In genomic region chr16:2712063-2712441, GRCh38 we compare ENCODE assay signal across 18 cellular contexts.
"Had no signal": no experiment of that assay in that cellular context is flagged by ENCODE, and none has a peak within 500 bp of the region (broad histone marks: within the 10 kb centered on the region; RNA-seq: fewer than 3 reads in every experiment).

No MANE protein-coding gene starts in this region.

- ATAC-seq: heart right ventricle; left lung; lower lobe of right lung; naive thymus-derived CD4-positive, alpha-beta T cell; sciatic nerve had no signal

- H3K9me3 Mint-ChIP-seq: memory B cell; naive thymus-derived CD4-positive, alpha-beta T cell; nephron progenitor cell had no signal

- H3K9me3 ChIP-seq: heart right ventricle, left lung, lower lobe of right lung, neutrophil had no signal

- H3K27me3 ChIP-seq: dorsolateral prefrontal cortex, heart right ventricle had no signal

- DNase-seq: cortex of kidney; dorsolateral prefrontal cortex; effector CD8-positive, alpha-beta T cell; heart right ventricle; hypothalamus; lower lobe of right lung; naive thymus-derived CD4-positive, alpha-beta T cell; nephron progenitor cell; stimulated activated CD4-positive, alpha-beta T cell treated with anti-CD3 and anti-CD28 coated beads, Interleukin-12 subunit alpha, Interleukin-12 subunit beta, amount 100 ng/mL, for 4 hours; stimulated activated naive CD4-positive, alpha-beta T cell treated with Interleukin-2 at 50 U/mL for 16 hours; trophoblast cell had no signal

- H3K27ac Mint-ChIP-seq: memory B cell; naive thymus-derived CD4-positive, alpha-beta T cell; nephron progenitor cell had no signal

- FAIRE-seq: frontal cortex, islet of Langerhans had no signal

- H3K4me3 ChIP-seq: dorsolateral prefrontal cortex, heart right ventricle, left lung, lower lobe of right lung, skin epidermis had no signal

- H3K4me3 Mint-ChIP-seq: memory B cell, nephron progenitor cell had no signal

- H3K27ac ChIP-seq: heart right ventricle, left lung, lower lobe of right lung, neutrophil, skin epidermis had no signal

- H3K4me1 Mint-ChIP-seq: nephron progenitor cell had no signal
